ENCODE assay signal across 1 cellular context in genomic region chr1:156673387-156674121, GRCh38.
TF ChIP-seq lines count a peak whose summit lies in the region.

No MANE protein-coding gene starts in this region.

TF ChIP-seq in IMR-90, 13 proteins besides CTCF, POLR2A, EP300 and RAD21 (continued from another document):
- TF ChIP-seq, protein P1, sequence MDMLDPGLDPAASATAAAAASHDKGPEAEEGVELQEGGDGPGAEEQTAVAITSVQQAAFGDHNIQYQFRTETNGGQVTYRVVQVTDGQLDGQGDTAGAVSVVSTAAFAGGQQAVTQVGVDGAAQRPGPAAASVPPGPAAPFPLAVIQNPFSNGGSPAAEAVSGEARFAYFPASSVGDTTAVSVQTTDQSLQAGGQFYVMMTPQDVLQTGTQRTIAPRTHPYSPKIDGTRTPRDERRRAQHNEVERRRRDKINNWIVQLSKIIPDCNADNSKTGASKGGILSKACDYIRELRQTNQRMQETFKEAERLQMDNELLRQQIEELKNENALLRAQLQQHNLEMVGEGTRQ (IDR thresholded peaks at IDR 0.05; ENCODE audit: low read depth, low read length), result no peak
- TF ChIP-seq MAFK (IDR thresholded peaks at IDR 0.05; ENCODE audit: low read depth, low read length), result no peak
- TF ChIP-seq CEBPB (IDR thresholded peaks at IDR 0.05; ENCODE audit: low read depth, low read length), result no peak
- no peak for TF ChIP-seq BHLHE40 (IDR thresholded peaks at IDR 0.05; ENCODE audit: low read depth, low read length)
- TF ChIP-seq, protein P2, sequence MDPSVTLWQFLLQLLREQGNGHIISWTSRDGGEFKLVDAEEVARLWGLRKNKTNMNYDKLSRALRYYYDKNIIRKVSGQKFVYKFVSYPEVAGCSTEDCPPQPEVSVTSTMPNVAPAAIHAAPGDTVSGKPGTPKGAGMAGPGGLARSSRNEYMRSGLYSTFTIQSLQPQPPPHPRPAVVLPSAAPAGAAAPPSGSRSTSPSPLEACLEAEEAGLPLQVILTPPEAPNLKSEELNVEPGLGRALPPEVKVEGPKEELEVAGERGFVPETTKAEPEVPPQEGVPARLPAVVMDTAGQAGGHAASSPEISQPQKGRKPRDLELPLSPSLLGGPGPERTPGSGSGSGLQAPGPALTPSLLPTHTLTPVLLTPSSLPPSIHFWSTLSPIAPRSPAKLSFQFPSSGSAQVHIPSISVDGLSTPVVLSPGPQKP (IDR thresholded peaks at IDR 0.05; ENCODE audit: borderline replicate concordance, low read depth, low read length), result no peak
- TF ChIP-seq MAZ (IDR thresholded peaks at IDR 0.05; ENCODE audit: borderline replicate concordance, low read depth, low read length), result no peak
- no peak for TF ChIP-seq FOS (IDR thresholded peaks at IDR 0.05; ENCODE audit: low read depth, low read length)
- no peak for TF ChIP-seq RCOR1 (IDR thresholded peaks at IDR 0.05; ENCODE audit: insufficient replicate concordance, low read length)
- TF ChIP-seq NFE2L2 (IDR thresholded peaks at IDR 0.05; ENCODE audit: low read depth, low read length), result no peak
- TF ChIP-seq CHD1 (IDR thresholded peaks at IDR 0.05; ENCODE audit: low read depth, low read length), result no peak
- TF ChIP-seq RFX5 (IDR thresholded peaks at IDR 0.05; ENCODE audit: low read depth, low read length), result no peak
TF ChIP-seq in IMR-90: peak in this region for 0.
